25 cellular contexts compared by ENCODE assay signal in genomic region chr7:88661921-88662320, GRCh38.
"Had no signal": no experiment of that assay in that cellular context is flagged by ENCODE, and none has a peak within 500 bp of the region (broad histone marks: within the 10 kb centered on the region; RNA-seq: fewer than 3 reads in every experiment).

No MANE protein-coding gene starts in this region.

- H3K4me3 Mint-ChIP-seq: dendritic cell treated with granulocyte-macrophage colony-stimulating factor and Interleukin-4, amounts not matched to agents 40 ng/mL and 50 ng/mL, for 4 days; effector memory CD8-positive, alpha-beta T cell; endodermal cell had no signal

- H3K9me3 Mint-ChIP-seq: dendritic cell treated with granulocyte-macrophage colony-stimulating factor and Interleukin-4, amounts not matched to agents 40 ng/mL and 50 ng/mL, for 4 days; endodermal cell had no signal

- H3K27me3 Mint-ChIP-seq: dendritic cell treated with granulocyte-macrophage colony-stimulating factor and Interleukin-4, amounts not matched to agents 40 ng/mL and 50 ng/mL, for 4 days; effector memory CD8-positive, alpha-beta T cell had no signal

- ATAC-seq: effector memory CD8-positive, alpha-beta T cell; esophagus mucosa; foreskin keratinocyte; gastrocnemius medialis; gastroesophageal sphincter; heart left ventricle; heart right ventricle had no signal

- DNase-seq: cortex of kidney; dermis blood vessel endothelial cell; dorsolateral prefrontal cortex; effector CD4-positive, alpha-beta T cell; effector CD8-positive, alpha-beta T cell; effector memory CD4-positive, alpha-beta T cell; effector memory CD8-positive, alpha-beta T cell; endodermal cell; erythroblast; esophagus squamous epithelium; foreskin fibroblast; foreskin keratinocyte; foreskin melanocyte; gastrocnemius medialis; glutamatergic neuron; head of caudate nucleus; heart left ventricle; heart right ventricle; hippocampal formation had no signal

- H3K4me3 ChIP-seq: coronary artery, dorsolateral prefrontal cortex, esophagus muscularis mucosa, esophagus squamous epithelium, gastrocnemius medialis, gastroesophageal sphincter, heart left ventricle, heart right ventricle, hepatocyte had no signal
